Comparison of ENCODE assay signal across 12 cellular contexts in the genomic region with DNA sequence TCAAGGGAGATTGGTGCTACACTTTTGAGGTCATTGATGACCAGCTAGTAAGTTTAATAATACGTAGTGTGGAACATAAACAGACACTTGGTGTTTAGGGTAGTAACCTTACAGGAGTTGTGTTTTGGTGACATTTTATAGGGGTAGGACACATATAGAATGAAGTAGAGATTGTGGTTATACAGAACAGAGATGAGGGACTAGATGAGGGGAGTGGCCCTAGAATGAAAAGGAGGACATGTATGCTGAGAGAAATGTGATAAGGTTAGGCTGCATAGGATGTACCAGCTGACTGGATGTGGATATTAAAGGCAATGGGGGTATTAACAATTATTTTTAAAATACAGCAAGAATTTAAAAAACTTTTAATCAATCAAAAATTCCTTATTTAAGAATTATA. TPM values are rescaled to one million over a fixed set of nuclear protein-coding genes. Genes with fewer than 3 reads are reported as not detected.
A peak's percentile ranks its signal among the peaks of the same experiment; 100 is the strongest.
DNase-seq lines count a peak whose midpoint lies in the region; ATAC-seq, FAIRE-seq and TF ChIP-seq lines count a peak whose summit lies in the region.
"Had no signal": no experiment of that assay in that cellular context is flagged by ENCODE, and none has a peak within 500 bp of the region (broad histone marks: within the 10 kb centered on the region; RNA-seq: fewer than 3 reads in every experiment).

No MANE protein-coding gene starts in this region.

- intact Hi-C loops in heart left ventricle (cut with DNase I), result loop anchor here in 2 of 10 donors (5.0 to 10.0 kb wide), 2 partner anchors 46 to 128 kb away; no protein-coding TSS in a partner anchor
- intact Hi-C loops in left ventricle myocardium superior (cut with micrococcal nuclease), result no loop called here
- intact Hi-C loops in activated B cell treated with CpG ODN at 0.5 μM for 24 hours (cut with micrococcal nuclease), result no loop called here
- intact Hi-C loops in HepG2 (cut with micrococcal nuclease; ENCODE audit: unreplicated experiment), result no loop called here
- intact Hi-C loops in vagina (cut with DNase I), result no loop called here

- TF ChIP-seq CTCF in heart left ventricle (IDR thresholded peaks at IDR 0.05), result no peak
- no peak for TF ChIP-seq CTCF in activated B cell treated with CpG ODN at 0.5 μM for 24 hours (IDR thresholded peaks at IDR 0.05)
- no peak for TF ChIP-seq CTCF in HepG2 (CRISPR knock-in tag; IDR thresholded peaks at IDR 0.05)
- no peak for TF ChIP-seq CTCF in vagina (IDR thresholded peaks at IDR 0.05)

- TF ChIP-seq POLR2A in heart left ventricle (IDR thresholded peaks at IDR 0.05) (no peak), HepG2 (IDR thresholded peaks at IDR 0.05; ENCODE audit: insufficient read depth in 1 of 2, low read depth in 2 of 2, low read length in 2 of 2) (no peak), vagina (IDR thresholded peaks at IDR 0.05) (no peak)

- H3K4me3 ChIP-seq in heart left ventricle (no peak overlapping the region), HepG2 (replicated peaks in 1 of 3; ENCODE audit: insufficient read depth in 1 of 3, low read depth in 2 of 3, low read length in 3 of 3) (no peak overlapping the region), vagina (no peak overlapping the region)
- H3K4me3 ChIP-seq: lung had no signal

- H3K4me1 ChIP-seq in heart left ventricle, result peaks cover 3 to 100% (median 90%) of the 10 kb centered on the region in 12 donors
- peaks cover 72% of the 10 kb centered on the region for H3K4me1 ChIP-seq in HepG2 (ENCODE audit: insufficient read depth, low read length)
- peaks cover 86% of the 10 kb centered on the region for H3K4me1 ChIP-seq in vagina

- 76 to 91% (median 80%) methylated on average over 1 of the region's 1 CpG for WGBS in heart left ventricle, 4 donors
- 97% methylated on average over 1 of the region's 1 CpG for WGBS in HepG2 (ENCODE audit: low lambda C conversion rate)

- H3K27me3 Mint-ChIP-seq in activated B cell treated with CpG ODN at 0.5 μM for 24 hours, result no peaks in the 10 kb centered on the region

- H3K27ac Mint-ChIP-seq in activated B cell treated with CpG ODN at 0.5 μM for 24 hours, result peak overlapping the region; percentile 74

- peaks cover 97% of the 10 kb centered on the region for H3K79me2 ChIP-seq in HepG2 (ENCODE audit: insufficient read depth, low read length)

- POLR2A ChIA-PET in activated B cell treated with CpG ODN at 0.5 μM for 24 hours (lab: Charles Lee) (interaction anchor here (0.8 to 1.2 kb wide), 4 partner anchors 8 to 83 kb away, joined by 3 to 8 read pairs (median 6); a partner anchor contains a TSS), HepG2 (lab: Yijun Ruan, JAX) (interaction anchor here (1.9 kb wide), 1 partner anchor 8 kb away, joined by 7 read pairs; a partner anchor contains a TSS)

- no peak for TF ChIP-seq EP300 in HepG2 (IDR thresholded peaks at IDR 0.05; ENCODE audit: low read depth in 2 of 2, low read length in 2 of 2)
- no peak for TF ChIP-seq EP300 in HepG2 (CRISPR knock-in tag; IDR thresholded peaks at IDR 0.05; ENCODE audit: borderline replicate concordance)

- H3K36me3 ChIP-seq in heart left ventricle, result no peaks in the 10 kb centered on the region
- no peaks in the 10 kb centered on the region for H3K36me3 ChIP-seq in HepG2 (replicated peaks in 1 of 2; ENCODE audit: control insufficient read depth in 1 of 2, insufficient read depth in 2 of 2, low read length in 2 of 2)
- no peaks in the 10 kb centered on the region for H3K36me3 ChIP-seq in vagina

- no TSS peak for BruUV-seq in HepG2 (replicated peaks; lab: Mats Ljungman, UMichigan)

- no peak for FAIRE-seq in HepG2 (lab: Jason Lieb, UNC)

- TF ChIP-seq RAD21 in HepG2 (CRISPR knock-in tag; IDR thresholded peaks at IDR 0.05), result no peak

- H3K36me3 Mint-ChIP-seq in activated B cell treated with CpG ODN at 0.5 μM for 24 hours (ENCODE audit: low read depth), result peaks cover 32% of the 10 kb centered on the region

- H3K4me2 ChIP-seq in HepG2 (ENCODE audit: low read depth, low read length), result no peak overlapping the region

- H3K9ac ChIP-seq in HepG2 (ENCODE audit: insufficient read depth, low read depth, low read length), result no peak overlapping the region

- no peaks in the 10 kb centered on the region for H3K9me3 ChIP-seq in heart left ventricle
- no peaks in the 10 kb centered on the region for H3K9me3 ChIP-seq in HepG2 (ENCODE audit: low read length)
- no peaks in the 10 kb centered on the region for H3K9me3 ChIP-seq in vagina

- ATAC-seq in heart left ventricle, result no peak
- no peak for ATAC-seq in left ventricle myocardium superior
- peak; percentile 19 for ATAC-seq in activated B cell treated with CpG ODN at 0.5 μM for 24 hours (ENCODE audit: low read depth)
- ATAC-seq in HepG2, result peak; percentile 30; the same call in 1 of the 3 replicates
- no peak for ATAC-seq in HG03342 (IDR thresholded peaks at IDR 0.05; ENCODE audit: unreplicated experiment)
- no peak for ATAC-seq in GM19023 (IDR thresholded peaks at IDR 0.05; ENCODE audit: unreplicated experiment)

- H3K27me3 ChIP-seq in heart left ventricle (no peaks in the 10 kb centered on the region), HepG2 (ENCODE audit: control insufficient read depth in 1 of 2, insufficient read depth in 2 of 2, low read length in 2 of 2) (no peaks in the 10 kb centered on the region), vagina (no peaks in the 10 kb centered on the region)

- no peak for DNase-seq in heart left ventricle
- DNase-seq in left ventricle myocardium superior, result no peak
- no peak for DNase-seq in activated B cell treated with CpG ODN at 0.5 μM for 24 hours
- DNase-seq in HepG2 (ENCODE audit: low spot score), result no peak
- DNase-seq in vagina (ENCODE audit: extremely low spot score in 2 of 2), result no peak
- DNase-seq in stimulated activated CD4-positive, alpha-beta T cell treated with anti-CD3 and anti-CD28 coated beads, Interleukin-4, amount 100 ng/mL, for 4 hours, result no peak
- DNase-seq: AML-193, cortex of kidney, NCI-H510A had no signal

- CTCF ChIA-PET in activated B cell treated with CpG ODN at 0.5 μM for 24 hours (lab: Charles Lee) (interaction anchor here (2.2 kb wide), 1 partner anchor 93 kb away, joined by 6 read pairs; no protein-coding TSS in a partner anchor), HepG2 (lab: Yijun Ruan, JAX; ENCODE audit: low intra/inter-chr PET ratio, low total read pairs) (no interaction called here)

- H4K20me1 ChIP-seq in HepG2 (ENCODE audit: insufficient read depth, low read length), result 0 out of 2 replicates have a peak, but pooled peaks cover 8% of the 10 kb centered on the region

- peaks cover 87% of the 10 kb centered on the region for H3K4me1 Mint-ChIP-seq in activated B cell treated with CpG ODN at 0.5 μM for 24 hours

- H3K27ac ChIP-seq in heart left ventricle (peak overlapping the region in 11 of 12 donors; percentile 4 to 76 (median 50)), HepG2 (ENCODE audit: extremely low read length, insufficient read depth, low read length) (peak overlapping the region; percentile 4), vagina (peak overlapping the region; percentile 40)

- in situ Hi-C loops in HepG2 (cut with HindIII; ENCODE audit: extremely low pct_ligation_motif_present, low pct_unique_long_range_greater_than_20kb), result no loop called here

- peak overlapping the region; percentile 61 for H3K4me3 Mint-ChIP-seq in activated B cell treated with CpG ODN at 0.5 μM for 24 hours

- H3K9me3 Mint-ChIP-seq in activated B cell treated with CpG ODN at 0.5 μM for 24 hours, result peaks cover 2% of the 10 kb centered on the region

- no peak overlapping the region for H2AFZ ChIP-seq in HepG2 (ENCODE audit: low read length)

TF ChIP-seq in HepG2, 621 proteins besides CTCF, POLR2A, EP300 and RAD21 (continues in another document):
- TF ChIP-seq ZNF737 (CRISPR knock-in tag; IDR thresholded peaks at IDR 0.05; ENCODE audit: borderline replicate concordance), result no peak
- no peak for TF ChIP-seq RXRB (CRISPR knock-in tag; IDR thresholded peaks at IDR 0.05; ENCODE audit: borderline replicate concordance)
- TF ChIP-seq, protein P1, sequence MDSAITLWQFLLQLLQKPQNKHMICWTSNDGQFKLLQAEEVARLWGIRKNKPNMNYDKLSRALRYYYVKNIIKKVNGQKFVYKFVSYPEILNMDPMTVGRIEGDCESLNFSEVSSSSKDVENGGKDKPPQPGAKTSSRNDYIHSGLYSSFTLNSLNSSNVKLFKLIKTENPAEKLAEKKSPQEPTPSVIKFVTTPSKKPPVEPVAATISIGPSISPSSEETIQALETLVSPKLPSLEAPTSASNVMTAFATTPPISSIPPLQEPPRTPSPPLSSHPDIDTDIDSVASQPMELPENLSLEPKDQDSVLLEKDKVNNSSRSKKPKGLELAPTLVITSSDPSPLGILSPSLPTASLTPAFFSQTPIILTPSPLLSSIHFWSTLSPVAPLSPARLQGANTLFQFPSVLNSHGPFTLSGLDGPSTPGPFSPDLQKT (CRISPR knock-in tag; IDR thresholded peaks at IDR 0.05; ENCODE audit: borderline replicate concordance), result no peak
- no peak for TF ChIP-seq MATR3 (CRISPR knock-in tag; IDR thresholded peaks at IDR 0.05)
- no peak for TF ChIP-seq IRF2 (CRISPR knock-in tag; IDR thresholded peaks at IDR 0.05)

RNA-seq across cellular contexts. Expression of a gene that starts 8.0 kb away (rescaled TPM):
- total RNA-seq in heart left ventricle, result 100 to 1,000 TPM; 156 to 416 (median 193) TPM
- polyA plus RNA-seq in heart left ventricle, result 10 to 100 TPM; 46.8 to 64.7 TPM
- 172 TPM for total RNA-seq in left ventricle myocardium superior
- 489 and 561 TPM in 2 replicates for total RNA-seq in activated B cell treated with CpG ODN at 0.5 μM for 24 hours
- total RNA-seq in HepG2 (2016; rRNA removed; fragmentation: Illumina TruSeq; extraction: Trizol), result 55.4 TPM in 2 replicates
- total RNA-seq in HepG2 (2016; cell fraction: cytosol; rRNA removed; fragmentation: Illumina TruSeq; extraction: Trizol; ENCODE audit: low read depth), result 8.2 and 11.3 TPM in 2 replicates
- 50.3 and 56.4 TPM in 2 replicates for total RNA-seq in HepG2 (2016; cell fraction: insoluble cytoplasmic fraction; rRNA removed; fragmentation: Illumina TruSeq; extraction: Trizol)
- total RNA-seq in HepG2 (2016; cell fraction: membrane; rRNA removed; fragmentation: Illumina TruSeq; extraction: Trizol), result 19.1 and 21.6 TPM in 2 replicates
- 106 and 117 TPM in 2 replicates for total RNA-seq in HepG2 (2016; cell fraction: nucleus; rRNA removed; fragmentation: Illumina TruSeq; extraction: Trizol)
- polyA plus RNA-seq in HepG2 (2011; rRNA removed), result 19.3 and 27.1 TPM in 2 replicates
- polyA plus RNA-seq in HepG2 (2011; cell fraction: cytosol; rRNA removed), result 23.1 and 24.2 TPM in 2 replicates
- 28.6 and 31.4 TPM in 2 replicates for polyA plus RNA-seq in HepG2 (2011; cell fraction: nucleus; rRNA removed)
- polyA plus RNA-seq in HepG2 (2012), result 16.4 and 17.7 TPM in 2 replicates
- polyA plus RNA-seq in HepG2 (2016; cell fraction: cytosol; fragmentation: Illumina TruSeq; extraction: Trizol; ENCODE audit: low read depth), result 1.4 and 1.5 TPM in 2 replicates
- 35.7 and 36.6 TPM in 2 replicates for polyA plus RNA-seq in HepG2 (2016; cell fraction: insoluble cytoplasmic fraction; fragmentation: Illumina TruSeq; extraction: Trizol; ENCODE audit: low read depth)
- polyA plus RNA-seq in HepG2 (2016; cell fraction: membrane; fragmentation: Illumina TruSeq; extraction: Trizol; ENCODE audit: low read depth), result 6.8 TPM in 2 replicates
- polyA plus RNA-seq in HepG2 (2016; cell fraction: nucleus; fragmentation: Illumina TruSeq; extraction: Trizol; ENCODE audit: insufficient read depth, low read depth), result 41.8 and 44.0 TPM in 2 replicates
- 130 and 203 TPM in 2 replicates for polyA minus RNA-seq in HepG2 (2011; rRNA and poly(A)+ RNA removed; ENCODE audit: low replicate concordance)
- polyA minus RNA-seq in HepG2 (2011; cell fraction: cytosol; rRNA and poly(A)+ RNA removed), result 59.9 and 63.4 TPM in 2 replicates
- 167 and 169 TPM in 2 replicates for polyA minus RNA-seq in HepG2 (2011; cell fraction: nucleus; rRNA and poly(A)+ RNA removed)
- total RNA-seq in vagina, result 311 TPM

Comparison
In these comparisons a context has a peak if more than half of its experiments do, and no peak if none do; other contexts are left out.
1. ATAC-seq: peak in activated B cell treated with CpG ODN at 0.5 μM for 24 hours (single experiment) and HepG2 (single experiment); none in heart left ventricle (0 of 4), left ventricle myocardium superior (single experiment), HG03342 (single experiment) and GM19023 (single experiment).
2. Peak in every context shown above with its lines, with median percentiles within 50 percentile points of each other: H3K27ac ChIP-seq.